In the genomic region with DNA sequence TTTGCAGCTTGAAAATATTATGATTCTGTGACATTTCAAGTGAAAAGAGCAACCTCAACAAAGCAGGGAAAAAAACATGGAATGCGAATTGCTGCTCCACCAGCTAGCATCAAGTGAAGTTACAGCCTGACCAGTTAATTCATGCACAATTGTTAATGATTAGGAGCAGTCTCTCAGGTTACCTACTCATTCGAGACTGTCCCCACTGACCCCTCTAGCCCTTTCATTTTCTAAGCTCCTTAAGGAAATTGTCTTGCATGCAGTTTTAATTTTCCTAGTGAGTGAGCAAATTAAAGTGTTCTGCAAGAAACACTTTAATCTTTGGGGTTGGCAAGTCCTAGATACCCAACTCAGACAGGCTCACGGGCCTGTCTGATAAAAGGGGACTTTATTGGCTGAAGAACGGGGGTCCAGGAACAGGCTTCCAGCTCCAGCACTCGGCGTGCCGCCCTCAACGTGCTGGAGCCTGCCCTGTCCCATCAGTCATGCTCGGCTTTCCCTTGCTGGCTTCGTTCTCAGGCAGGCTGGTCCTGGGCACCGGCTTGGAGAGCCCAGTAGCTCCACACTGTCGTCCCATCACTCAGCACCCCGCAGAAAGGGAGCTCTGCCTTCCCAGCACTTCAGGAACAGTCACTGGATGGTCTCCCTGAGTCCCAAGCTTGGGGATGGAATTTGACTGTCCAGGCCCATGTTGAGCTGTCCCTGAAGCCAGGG, we compare ENCODE assay signal across 25 cellular contexts.
"Had no signal": no experiment of that assay in that cellular context is flagged by ENCODE, and none has a peak within 500 bp of the region (broad histone marks: within the 10 kb centered on the region; RNA-seq: fewer than 3 reads in every experiment).

No MANE protein-coding gene starts in this region.

- H3K27ac ChIP-seq: brain microvascular endothelial cell, sigmoid colon, SJSA1, upper lobe of left lung, vagina had no signal

- ATAC-seq: activated CD4-positive, alpha-beta T cell treated with anti-CD3 and anti-CD28 coated beads for 36 hours; naive thymus-derived CD8-positive, alpha-beta T cell; stimulated activated effector memory CD8-positive, alpha-beta T cell treated with anti-CD3 and anti-CD28 coated beads, Interleukin-12 subunit alpha, Interleukin-12 subunit beta, amount 100 ng/mL, for 72 hours; T-cell had no signal

- H3K4me1 ChIP-seq: SJSA1, vagina had no signal

- H3K36me3 ChIP-seq: brain microvascular endothelial cell, sigmoid colon, SJSA1, upper lobe of left lung, vagina had no signal

- DNase-seq: activated B cell treated with CpG ODN at 0.5 μM for 24 hours; activated gamma-delta T cell; activated naive CD4-positive, alpha-beta T cell treated with anti-CD3 and anti-CD28 coated beads, Interleukin-2, amount 10 ng/mL, durations not matched to agents 7 days and 5 days; activated naive CD8-positive, alpha-beta T cell treated with anti-CD3 and anti-CD28 coated beads, Interleukin-2, amount 10 ng/mL, durations not matched to agents 7 days and 5 days; activated T-cell treated with anti-CD3 and anti-CD28 coated beads, Interleukin-2, amount 50 U/mL, for 1 hour; brain microvascular endothelial cell; effector CD8-positive, alpha-beta T cell; erythroblast; head of caudate nucleus; hypothalamus; immature natural killer cell; kidney glomerular epithelial cell; naive thymus-derived CD8-positive, alpha-beta T cell; sigmoid colon; small intestine; stimulated activated CD4-positive, alpha-beta T cell treated with anti-CD3 and anti-CD28 coated beads, Interleukin-4, amount 100 ng/mL, for 24 hours; T-cell; upper lobe of left lung had no signal

- H3K27me3 ChIP-seq: brain microvascular endothelial cell, sigmoid colon, SJSA1, upper lobe of left lung, vagina had no signal

- H3K4me3 ChIP-seq: sigmoid colon, SJSA1, upper lobe of left lung, vagina had no signal

- FAIRE-seq: astrocyte, colon, endometrium, small intestine had no signal

- H3K9me3 ChIP-seq: sigmoid colon, SJSA1, upper lobe of left lung, vagina had no signal
